Comparison of ENCODE assay signal across 8 cellular contexts in genomic region chr10:22010973-22011408, GRCh38. TPM values are rescaled to one million over a fixed set of nuclear protein-coding genes. Genes with fewer than 3 reads are reported as not detected.
DNase-seq lines count a peak whose midpoint lies in the region; ATAC-seq and TF ChIP-seq lines count a peak whose summit lies in the region.

No MANE protein-coding gene starts in this region.

- DNase-seq in Caco-2 (no peak), KBM-7 (peak; percentile 34), nephron progenitor cell (no peak), iPS-NIHi7 (ENCODE audit: extremely low spot score) (no peak), posterior cingulate gyrus (no peak)
- DNase-seq in activated CD4-positive, alpha-beta T cell treated with anti-CD3 and anti-CD28 coated beads for 1 hour: no peak

- H3K4me3 ChIP-seq in Caco-2 (ENCODE audit: low read depth, low read length): no peak overlapping the region

- in situ Hi-C loops in KBM-7 (cut with MboI; ENCODE audit: low pct_unique_long_range_greater_than_20kb, low sequenced_read_pairs): no loop called here

- no peak for ATAC-seq in HG03159 (IDR thresholded peaks at IDR 0.05; ENCODE audit: unreplicated experiment)

- H3K27me3 Mint-ChIP-seq in Caco-2 (ENCODE audit: insufficient read depth, unreplicated experiment): peaks cover 16% of the 10 kb centered on the region
- no peaks in the 10 kb centered on the region for H3K27me3 Mint-ChIP-seq in brain
- H3K27me3 Mint-ChIP-seq in nephron progenitor cell (ENCODE audit: low read depth, poor library complexity): peaks cover 3% of the 10 kb centered on the region

- TF ChIP-seq CTCF in Caco-2 (IDR thresholded peaks at IDR 0.05; ENCODE audit: insufficient read depth in 1 of 2, low read depth in 1 of 2, low read length in 1 of 2, severe bottlenecking in 1 of 2, unreplicated experiment in 1 of 2) (peak; percentile 37 to 76), brain (conservative IDR thresholded peaks at IDR 0.05) (peak; percentile 69 to 78), nephron progenitor cell (IDR thresholded peaks at IDR 0.05) (peak; percentile 61)

- H3K27me3 ChIP-seq in Caco-2 (replicated peaks; ENCODE audit: control insufficient read depth, insufficient read depth, low read length): no peaks in the 10 kb centered on the region

- H3K4me3 Mint-ChIP-seq in Caco-2 (ENCODE audit: unreplicated experiment) (no peak overlapping the region), brain (no peak overlapping the region), nephron progenitor cell (no peak overlapping the region)

- CTCF ChIA-PET in Caco-2 (lab: Charles Lee): interaction anchor here (0.6 to 1.1 kb wide), 2 partner anchors 91 to 183 kb away, joined by 3 to 8 read pairs; no protein-coding TSS in a partner anchor

- no TSS peak for BruUV-seq in Caco-2 (replicated peaks; lab: Mats Ljungman, UMichigan)

- H3K36me3 ChIP-seq in Caco-2 (ENCODE audit: control insufficient read depth, insufficient read depth, low read length): no peaks in the 10 kb centered on the region

- intact Hi-C loops in Caco-2 (cut with micrococcal nuclease; ENCODE audit: unreplicated experiment): loop anchor here (1.0 to 2.0 kb wide), 2 partner anchors 56 to 977 kb away; no protein-coding TSS in a partner anchor
- intact Hi-C loops in posterior cingulate gyrus (cut with DNase I): no loop called here

- H3K27ac Mint-ChIP-seq in Caco-2 (ENCODE audit: unreplicated experiment): no peak overlapping the region
- no peak overlapping the region for H3K27ac Mint-ChIP-seq in brain
- H3K27ac Mint-ChIP-seq in nephron progenitor cell: no peak overlapping the region

- H3K4me1 ChIP-seq in Caco-2: no peaks in the 10 kb centered on the region

- H3K4me1 Mint-ChIP-seq in Caco-2 (ENCODE audit: low read depth, unreplicated experiment): no peaks in the 10 kb centered on the region
- H3K4me1 Mint-ChIP-seq in brain: no peaks in the 10 kb centered on the region
- no peaks in the 10 kb centered on the region for H3K4me1 Mint-ChIP-seq in nephron progenitor cell

- no peaks in the 10 kb centered on the region for H3K36me3 Mint-ChIP-seq in Caco-2 (ENCODE audit: insufficient read depth, unreplicated experiment)
- H3K36me3 Mint-ChIP-seq in brain: no peaks in the 10 kb centered on the region
- peaks cover 10% of the 10 kb centered on the region for H3K36me3 Mint-ChIP-seq in nephron progenitor cell (ENCODE audit: low read depth)

- POLR2A ChIA-PET in Caco-2 (lab: Charles Lee): no interaction called here

- H3K9me3 ChIP-seq in Caco-2: no peaks in the 10 kb centered on the region; the same call in 1 of the 2 replicates

- H3K9me3 Mint-ChIP-seq in Caco-2 (ENCODE audit: unreplicated experiment) (peaks cover 7% of the 10 kb centered on the region), brain (peaks cover 0 to 10% (median 7%) of the 10 kb centered on the region in 5 experiments), nephron progenitor cell (peaks cover 16% of the 10 kb centered on the region)

RNA-seq across cellular contexts. Expression of gene DNAJC1, which starts 7.5 kb away (rescaled TPM):
- 50.7 and 54.2 TPM in 2 replicates for total RNA-seq in Caco-2 (2022)
- polyA plus RNA-seq in brain (ENCODE audit: insufficient read depth, low read depth, low replicate concordance): 29.2 TPM
